Comparison of ENCODE assay signal across 13 cellular contexts in the genomic region with DNA sequence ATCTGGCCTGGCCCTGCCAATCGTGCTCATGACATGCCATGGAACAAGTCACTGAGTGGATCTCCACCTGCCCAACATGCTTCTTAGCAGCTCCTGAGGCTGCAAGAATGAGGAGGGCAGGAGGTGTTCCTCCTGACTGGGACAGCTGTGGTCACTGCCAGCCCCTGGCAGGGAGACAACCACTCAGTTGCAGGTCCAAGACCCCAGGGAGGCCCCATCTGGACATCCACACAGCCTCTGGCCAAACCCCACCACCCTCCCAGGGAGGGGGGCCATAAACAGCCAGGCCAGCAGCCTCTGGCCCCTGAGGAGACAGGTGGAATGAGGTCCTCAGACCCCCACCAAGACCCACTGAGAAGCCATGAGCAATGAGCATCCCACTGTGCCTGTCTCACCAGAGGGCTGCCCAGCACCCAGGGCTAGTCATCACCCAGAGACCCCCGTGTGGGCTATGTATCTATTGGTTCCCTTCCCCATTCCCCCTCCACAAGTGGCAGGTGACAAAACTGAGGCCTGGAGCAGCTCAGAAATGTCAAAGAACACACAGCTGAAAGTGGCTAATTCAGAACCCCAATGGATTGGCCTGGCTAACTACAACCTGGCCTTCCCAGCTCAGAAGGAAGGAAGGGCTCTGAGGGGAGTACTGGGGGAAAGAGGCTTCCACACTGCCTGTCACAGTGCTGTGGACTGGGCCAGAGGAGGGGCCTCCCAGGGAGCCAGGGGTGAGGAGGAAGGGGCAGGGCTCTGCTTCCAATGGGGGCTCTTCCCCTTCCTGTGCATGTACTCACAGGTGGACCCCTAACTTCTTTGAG. TPM values are rescaled to one million over a fixed set of nuclear protein-coding genes. Genes with fewer than 3 reads are reported as not detected.
DNase-seq lines count a peak whose midpoint lies in the region; ATAC-seq and TF ChIP-seq lines count a peak whose summit lies in the region.
"Had no signal": no experiment of that assay in that cellular context is flagged by ENCODE, and none has a peak within 500 bp of the region (broad histone marks: within the 10 kb centered on the region; RNA-seq: fewer than 3 reads in every experiment).

No MANE protein-coding gene starts in this region.

- DNase-seq in activated gamma-delta T cell treated with Interleukin-2 at 50 U/mL for 16 hours (peak; percentile 2), activated gamma-delta T cell (lab: John Stamatoyannopoulos, UW) (no peak), chondrocyte (ENCODE audit: low spot score) (peak; percentile 94), middle frontal gyrus (ENCODE audit: extremely low spot score, low spot score) (peak; percentile 2), upper lobe of left lung (peak; percentile 22 to 51), DMS153 (lab: John Stamatoyannopoulos, UW) (no peak)
- DNase-seq: MM.1S, trophoblast cell had no signal

- no peaks in the 10 kb centered on the region for H3K9me3 ChIP-seq in upper lobe of left lung

- no peak overlapping the region for H3K4me3 ChIP-seq in upper lobe of left lung

- H3K4me1 Mint-ChIP-seq in chondrocyte (ENCODE audit: low read depth) = peaks cover 10% of the 10 kb centered on the region

- no peaks in the 10 kb centered on the region for H3K36me3 Mint-ChIP-seq in chondrocyte (ENCODE audit: low read depth)

- peaks cover 9% of the 10 kb centered on the region for H3K27me3 Mint-ChIP-seq in chondrocyte (ENCODE audit: low read depth)

- no peak for TF ChIP-seq CTCF in chondrocyte (IDR thresholded peaks at IDR 0.05)
- no peak for TF ChIP-seq CTCF in upper lobe of left lung (IDR thresholded peaks at IDR 0.05)

- TF ChIP-seq EP300 in upper lobe of left lung (IDR thresholded peaks at IDR 0.05) = no peak

- no peak overlapping the region for H3K4me3 Mint-ChIP-seq in chondrocyte (ENCODE audit: unreplicated experiment)
- H3K4me3 Mint-ChIP-seq: T-helper 1 cell treated with Interleukin-12 subunit alpha and Interleukin-12 subunit beta and Interleukin-4 antibody, amounts not matched to agents 30 μg/mL and 1 μg/mL, for 36 hours had no signal

- H3K9me3 Mint-ChIP-seq in chondrocyte (ENCODE audit: low read depth) = no peaks in the 10 kb centered on the region
- H3K9me3 Mint-ChIP-seq: T-helper 1 cell treated with Interleukin-12 subunit alpha and Interleukin-12 subunit beta and Interleukin-4 antibody, amounts not matched to agents 30 μg/mL and 1 μg/mL, for 36 hours had no signal

- peaks cover 0 to 23% (median 12%) of the 10 kb centered on the region in 4 donors for H3K27me3 ChIP-seq in upper lobe of left lung

- TF ChIP-seq POLR2A in upper lobe of left lung (IDR thresholded peaks at IDR 0.05) = no peak

- no peak overlapping the region for H3K27ac ChIP-seq in upper lobe of left lung

- no peak overlapping the region for H3K27ac Mint-ChIP-seq in chondrocyte (ENCODE audit: unreplicated experiment)
- H3K27ac Mint-ChIP-seq: T-helper 1 cell treated with Interleukin-12 subunit alpha and Interleukin-12 subunit beta and Interleukin-4 antibody, amounts not matched to agents 30 μg/mL and 1 μg/mL, for 36 hours had no signal

- H3K36me3 ChIP-seq in upper lobe of left lung = peaks cover 0 to 9% (median 1%) of the 10 kb centered on the region in 4 donors

- ATAC-seq in upper lobe of left lung (ENCODE audit: low FRiP score in 2 of 2) (no peak), HG02981 (IDR thresholded peaks at IDR 0.05; ENCODE audit: unreplicated experiment) (no peak), HG03442 (IDR thresholded peaks at IDR 0.05; ENCODE audit: unreplicated experiment) (no peak)

- WGBS in upper lobe of left lung, 2 donors = 63 to 82% methylated on average over 2 of the region's 2 CpGs

- H3K4me1 ChIP-seq in upper lobe of left lung = peaks cover 8 to 19% (median 12%) of the 10 kb centered on the region in 4 donors

RNA-seq across cellular contexts. Expression of gene GPRIN2, which starts 3.0 kb away (rescaled TPM):
- total RNA-seq in chondrocyte (5.4 to 12.3 TPM (median 5.7 TPM) in 3 replicates), upper lobe of left lung (10 to 100 TPM; 39.8 to 91.0 (median 63.2) TPM)
- total RNA-seq: fibroblast of villous mesenchyme, myocyte had no signal

RNA-seq across cellular contexts. Expression of gene SYT15, which starts 25.5 kb away (rescaled TPM):
- 11.6 to 44.3 TPM (median 14.5 TPM) in 3 replicates for total RNA-seq in chondrocyte
- 10 to 100 TPM; 11.6 to 52.4 (median 25.4) TPM for total RNA-seq in upper lobe of left lung

Comparison
In these comparisons a context has a peak if more than half of its experiments do, and no peak if none do; other contexts are left out.
1. DNase-seq: peak in activated gamma-delta T cell treated with Interleukin-2 at 50 U/mL for 16 hours (single experiment), chondrocyte (single experiment), middle frontal gyrus (single experiment) and upper lobe of left lung (2 of 2); none in activated gamma-delta T cell (single experiment) and DMS153 (single experiment).